Comparison of ENCODE assay signal across 9 cellular contexts in genomic region chr1:12618661-12619395, GRCh38. TPM values are rescaled to one million over a fixed set of nuclear protein-coding genes. Genes with fewer than 3 reads are reported as not detected.
DNase-seq lines count a peak whose midpoint lies in the region; ATAC-seq and TF ChIP-seq lines count a peak whose summit lies in the region.
"Had no signal": no experiment of that assay in that cellular context is flagged by ENCODE, and none has a peak within 500 bp of the region (broad histone marks: within the 10 kb centered on the region; RNA-seq: fewer than 3 reads in every experiment).

No MANE protein-coding gene starts in this region.

- peak; percentile 3 to 5 for ATAC-seq in stimulated activated naive B cell treated with anti-CD40 and anti-IgM and Interleukin-4, amounts not matched to agents 10 μg/mL and 1 μg/mL and 100 μg/mL, for 72 hours (replicated peaks)
- ATAC-seq in HG02970 (IDR thresholded peaks at IDR 0.05; ENCODE audit: low FRiP score, unreplicated experiment), result no peak
- no peak for ATAC-seq in HG03039 (IDR thresholded peaks at IDR 0.05; ENCODE audit: unreplicated experiment)

- H3K4me3 Mint-ChIP-seq in stimulated activated naive B cell treated with anti-CD40 and anti-IgM and Interleukin-4, amounts not matched to agents 10 μg/mL and 1 μg/mL and 100 μg/mL, for 72 hours, result peak overlapping the region; percentile 97 to 98

- peaks cover 33 to 52% of the 10 kb centered on the region in 2 donors for H3K36me3 Mint-ChIP-seq in stimulated activated naive B cell treated with anti-CD40 and anti-IgM and Interleukin-4, amounts not matched to agents 10 μg/mL and 1 μg/mL and 100 μg/mL, for 72 hours

- DNase-seq in GM03348 (ENCODE audit: low spot score) (peak; percentile 93), NCI-H460 (ENCODE audit: extremely low read depth, low read depth) (peak; percentile 48), activated T-cell treated with anti-CD3 and anti-CD28 coated beads for 24 hours (ENCODE audit: low read depth) (peak; percentile 61), erythroblast (lab: John Stamatoyannopoulos, UW) (peak; percentile 57 to 65), myocyte (ENCODE audit: low read depth) (peak; percentile 66)
- peak; percentile 23 for DNase-seq in stimulated activated naive B cell treated with anti-CD40 and anti-IgM and Interleukin-4, amounts not matched to agents 10 μg/mL and 1 μg/mL and 100 μg/mL, for 72 hours

- H3K27ac Mint-ChIP-seq in stimulated activated naive B cell treated with anti-CD40 and anti-IgM and Interleukin-4, amounts not matched to agents 10 μg/mL and 1 μg/mL and 100 μg/mL, for 72 hours, result peak overlapping the region; percentile 98

- H3K4me1 Mint-ChIP-seq in stimulated activated naive B cell treated with anti-CD40 and anti-IgM and Interleukin-4, amounts not matched to agents 10 μg/mL and 1 μg/mL and 100 μg/mL, for 72 hours, result peaks cover 35 to 69% of the 10 kb centered on the region in 2 donors

- no peak for TF ChIP-seq POLR2A in erythroblast (IDR thresholded peaks at IDR 0.05; ENCODE audit: low read length)

- no peaks in the 10 kb centered on the region for H3K9me3 Mint-ChIP-seq in stimulated activated naive B cell treated with anti-CD40 and anti-IgM and Interleukin-4, amounts not matched to agents 10 μg/mL and 1 μg/mL and 100 μg/mL, for 72 hours

- H3K27me3 Mint-ChIP-seq in stimulated activated naive B cell treated with anti-CD40 and anti-IgM and Interleukin-4, amounts not matched to agents 10 μg/mL and 1 μg/mL and 100 μg/mL, for 72 hours, result peaks cover 11% of the 10 kb centered on the region in 2 donors

RNA-seq across cellular contexts. Expression of gene DHRS3, which starts 0.8 kb away (rescaled TPM):
- total RNA-seq in NCI-H460 (2014; rRNA removed; shearing (Covaris generic)), result 19.1 and 21.4 TPM in 2 replicates
- polyA plus RNA-seq in NCI-H460 (2014; cell fraction: nucleus; rRNA removed), result 9.1 and 9.4 TPM in 2 replicates
- total RNA-seq in myocyte, result 0.21 TPM in 1 of 2 replicates, not detected in the other
- polyA plus RNA-seq in myocyte (2012), result 1.0 TPM

RNA-seq across cellular contexts. Expression of gene AADACL4, which starts 25.1 kb away (rescaled TPM):
- total RNA-seq in NCI-H460 (2014; rRNA removed; shearing (Covaris generic)), result not detected in 2 replicates
- polyA plus RNA-seq in NCI-H460 (2014; cell fraction: nucleus; rRNA removed), result not detected in 2 replicates
- total RNA-seq in myocyte, result not detected in 2 replicates
- not detected for polyA plus RNA-seq in myocyte (2012)
- total RNA-seq: T-helper 2 cell treated with Interferon-gamma antibody and Interleukin-4, amounts not matched to agents 100 ng/mL and 5 ng/mL, for 36 hours had no signal

Comparison
In these comparisons a context has a peak if more than half of its experiments do, and no peak if none do; other contexts are left out.
1. DNase-seq: peak in every context shown above with its lines; median percentile 93 in GM03348; 66 in myocyte; 61 in activated T-cell treated with anti-CD3 and anti-CD28 coated beads for 24 hours; 61 in erythroblast; 48 in NCI-H460; 23 in stimulated activated naive B cell treated with anti-CD40 and anti-IgM and Interleukin-4, amounts not matched to agents 10 μg/mL and 1 μg/mL and 100 μg/mL, for 72 hours.
2. ATAC-seq: peak in stimulated activated naive B cell treated with anti-CD40 and anti-IgM and Interleukin-4, amounts not matched to agents 10 μg/mL and 1 μg/mL and 100 μg/mL, for 72 hours (2 of 2); none in HG02970 (single experiment) and HG03039 (single experiment).
3. RNA of gene DHRS3, which starts 0.8 kb away (total RNA-seq): 19.1 to 21.4 TPM in NCI-H460; 0.21 TPM in myocyte; every median in the first group is over 10 times any median in the second.